Comparison of ENCODE assay signal across 8 cellular contexts in genomic region chr11:3797329-3798090, GRCh38. TPM values are rescaled to one million over a fixed set of nuclear protein-coding genes. Genes with fewer than 3 reads are reported as not detected.
DNase-seq lines count a peak whose midpoint lies in the region; ATAC-seq and TF ChIP-seq lines count a peak whose summit lies in the region.

TSS of gene NUP98 (minus strand) at chr11:3797554. CDS start at chr11:3782117, 15,437 bp downstream.

- peaks cover 37% of the 10 kb centered on the region for H3K36me3 Mint-ChIP-seq in central memory CD8-positive, alpha-beta T cell (ENCODE audit: insufficient read depth)

- peak; percentile 89 for ATAC-seq in GM19025 (IDR thresholded peaks at IDR 0.05; ENCODE audit: low read depth, unreplicated experiment)
- peak; percentile 95 for ATAC-seq in HG03342 (IDR thresholded peaks at IDR 0.05; ENCODE audit: unreplicated experiment)
- peak; percentile 95 for ATAC-seq in central memory CD8-positive, alpha-beta T cell (replicated peaks; ENCODE audit: extremely low read depth, poor library complexity, severe bottlenecking)

- WGBS in spleen, 5 donors, result 0 to 1% (median 0%) methylated on average over 34 to 86 of the region's 86 CpGs

- no peak for TF ChIP-seq CTCF in AG09309 (IDR thresholded peaks at IDR 0.05; ENCODE audit: control insufficient read depth, insufficient read depth, low read depth, low read length, missing control alignments)
- peak in 7 of 11 experiments; percentile 16 to 45 (median 28) for TF ChIP-seq CTCF in spleen (IDR thresholded peaks at IDR 0.05 in 8 of 11, conservative IDR thresholded peaks at IDR 0.05 in 3 of 11)

- no peaks in the 10 kb centered on the region for H3K9me3 ChIP-seq in spleen

- peak within 1 kb of the TSS; percentile 93 for H3K4me3 Mint-ChIP-seq in central memory CD8-positive, alpha-beta T cell

- H3K4me1 Mint-ChIP-seq in central memory CD8-positive, alpha-beta T cell, result peaks cover 38% of the 10 kb centered on the region

- DNase-seq in AG09309 (ENCODE audit: low read depth), result peak; percentile 99
- peak; percentile 99 to 100 for DNase-seq in NCI-H446 (lab: John Stamatoyannopoulos, UW)
- peak; percentile 99 for DNase-seq in activated CD4-positive, CD25-positive, alpha-beta regulatory T cell treated with anti-CD3 and anti-CD28 coated beads, Interleukin-2, amount 50 U/mL, for 16 hours (ENCODE audit: low read depth, low spot score)
- DNase-seq in central memory CD8-positive, alpha-beta T cell (ENCODE audit: low spot score in 2 of 2), result peak; percentile 98 to 100
- peak; percentile 99 for DNase-seq in inferior parietal cortex (ENCODE audit: extremely low spot score)
- DNase-seq in spleen, result peak; percentile 100

- peak within 1 kb of the TSS; percentile 67 for H3K4me3 ChIP-seq in AG09309 (ENCODE audit: control insufficient read depth, low read depth, low read length)
- H3K4me3 ChIP-seq in spleen, result peak within 1 kb of the TSS; percentile 68 to 95 (median 78)

- peaks cover 0 to 23% (median 17%) of the 10 kb centered on the region in 6 donors for H3K36me3 ChIP-seq in spleen

- H3K9me3 Mint-ChIP-seq in central memory CD8-positive, alpha-beta T cell, result no peaks in the 10 kb centered on the region

- peak; percentile 95 to 98 (median 98) for TF ChIP-seq POLR2A in spleen (IDR thresholded peaks at IDR 0.05)

- intact Hi-C loops in spleen (cut with DNase I; ENCODE audit: low total_unique reads), result no loop called here

- no peaks in the 10 kb centered on the region for H3K27me3 Mint-ChIP-seq in central memory CD8-positive, alpha-beta T cell

- peak within 1 kb of the TSS; percentile 99 for H3K27ac Mint-ChIP-seq in central memory CD8-positive, alpha-beta T cell (ENCODE audit: low read depth)

- H3K4me1 ChIP-seq in spleen, result peaks cover 20 to 53% (median 43%) of the 10 kb centered on the region in 6 donors

- H3K27me3 ChIP-seq in spleen (replicated peaks in 1 of 7), result no peaks in the 10 kb centered on the region

- H3K27ac ChIP-seq in spleen, result peak within 1 kb of the TSS; percentile 96 to 100 (median 98)

RNA-seq across cellular contexts. Expression of gene NUP98, which starts in this region (rescaled TPM):
- 100 to 1,000 TPM in 3 of 7 donors, 10 to 100 TPM in 4; 71.2 to 171 (median 99.7) TPM for total RNA-seq in spleen
- polyA plus RNA-seq in spleen, result 10 to 100 TPM; 12.6 to 21.4 (median 16.9) TPM

Comparison
In these comparisons a context has a peak if more than half of its experiments do, and no peak if none do; other contexts are left out.
1. Peak in every context shown above with its lines: DNase-seq, ATAC-seq, H3K4me3 ChIP-seq and H3K27ac ChIP-seq.